Comparison of ENCODE assay signal across 1 cellular context in the genomic region with DNA sequence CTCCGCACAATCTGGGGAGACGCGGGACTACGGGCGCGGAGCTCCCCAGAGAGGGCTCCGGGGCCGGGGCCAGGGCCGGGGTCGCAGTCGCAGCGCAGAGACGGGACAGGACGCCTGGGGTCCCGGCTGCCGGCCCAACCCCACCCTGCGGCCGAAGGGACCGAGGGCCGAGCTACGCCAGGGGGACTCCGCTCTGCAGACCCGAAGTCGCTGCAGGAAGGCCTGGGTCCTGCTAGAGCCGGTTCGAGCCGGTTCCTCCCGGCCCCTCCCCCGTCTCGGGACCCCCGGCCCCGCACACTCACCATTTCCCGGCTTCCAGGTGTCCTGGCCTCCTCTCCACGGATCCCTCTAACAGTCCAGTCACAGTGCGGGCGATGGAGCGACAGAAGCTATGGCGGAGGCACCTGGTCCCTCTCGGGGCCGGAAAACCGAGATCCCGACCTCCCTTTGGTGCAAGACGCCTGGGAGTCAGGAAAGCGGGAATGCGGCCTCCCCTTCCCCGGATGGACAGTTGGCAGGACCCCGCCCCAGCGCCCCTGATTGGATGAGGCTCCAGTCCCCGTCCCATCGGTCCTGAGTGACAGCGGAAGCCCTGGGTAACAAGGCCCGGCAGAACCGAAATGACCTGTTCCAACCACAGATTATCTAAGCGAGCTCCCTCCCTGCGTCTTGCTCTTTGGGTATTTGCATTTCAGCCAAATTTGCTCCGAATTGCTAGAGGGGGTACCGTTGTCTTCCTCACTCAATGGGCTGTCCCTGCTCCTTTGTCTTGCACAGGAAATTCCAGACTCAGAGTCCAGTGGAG.
TF ChIP-seq lines count a peak whose summit lies in the region.

A gene (minus strand): TSS at position 481 of the 805 bp plus-strand sequence. CDS start 176 bp downstream, at position 305.

TF ChIP-seq in HepG2, 621 proteins besides CTCF, POLR2A, EP300 and RAD21 (continued from another document and continues in another):
- TF ChIP-seq, protein P1, sequence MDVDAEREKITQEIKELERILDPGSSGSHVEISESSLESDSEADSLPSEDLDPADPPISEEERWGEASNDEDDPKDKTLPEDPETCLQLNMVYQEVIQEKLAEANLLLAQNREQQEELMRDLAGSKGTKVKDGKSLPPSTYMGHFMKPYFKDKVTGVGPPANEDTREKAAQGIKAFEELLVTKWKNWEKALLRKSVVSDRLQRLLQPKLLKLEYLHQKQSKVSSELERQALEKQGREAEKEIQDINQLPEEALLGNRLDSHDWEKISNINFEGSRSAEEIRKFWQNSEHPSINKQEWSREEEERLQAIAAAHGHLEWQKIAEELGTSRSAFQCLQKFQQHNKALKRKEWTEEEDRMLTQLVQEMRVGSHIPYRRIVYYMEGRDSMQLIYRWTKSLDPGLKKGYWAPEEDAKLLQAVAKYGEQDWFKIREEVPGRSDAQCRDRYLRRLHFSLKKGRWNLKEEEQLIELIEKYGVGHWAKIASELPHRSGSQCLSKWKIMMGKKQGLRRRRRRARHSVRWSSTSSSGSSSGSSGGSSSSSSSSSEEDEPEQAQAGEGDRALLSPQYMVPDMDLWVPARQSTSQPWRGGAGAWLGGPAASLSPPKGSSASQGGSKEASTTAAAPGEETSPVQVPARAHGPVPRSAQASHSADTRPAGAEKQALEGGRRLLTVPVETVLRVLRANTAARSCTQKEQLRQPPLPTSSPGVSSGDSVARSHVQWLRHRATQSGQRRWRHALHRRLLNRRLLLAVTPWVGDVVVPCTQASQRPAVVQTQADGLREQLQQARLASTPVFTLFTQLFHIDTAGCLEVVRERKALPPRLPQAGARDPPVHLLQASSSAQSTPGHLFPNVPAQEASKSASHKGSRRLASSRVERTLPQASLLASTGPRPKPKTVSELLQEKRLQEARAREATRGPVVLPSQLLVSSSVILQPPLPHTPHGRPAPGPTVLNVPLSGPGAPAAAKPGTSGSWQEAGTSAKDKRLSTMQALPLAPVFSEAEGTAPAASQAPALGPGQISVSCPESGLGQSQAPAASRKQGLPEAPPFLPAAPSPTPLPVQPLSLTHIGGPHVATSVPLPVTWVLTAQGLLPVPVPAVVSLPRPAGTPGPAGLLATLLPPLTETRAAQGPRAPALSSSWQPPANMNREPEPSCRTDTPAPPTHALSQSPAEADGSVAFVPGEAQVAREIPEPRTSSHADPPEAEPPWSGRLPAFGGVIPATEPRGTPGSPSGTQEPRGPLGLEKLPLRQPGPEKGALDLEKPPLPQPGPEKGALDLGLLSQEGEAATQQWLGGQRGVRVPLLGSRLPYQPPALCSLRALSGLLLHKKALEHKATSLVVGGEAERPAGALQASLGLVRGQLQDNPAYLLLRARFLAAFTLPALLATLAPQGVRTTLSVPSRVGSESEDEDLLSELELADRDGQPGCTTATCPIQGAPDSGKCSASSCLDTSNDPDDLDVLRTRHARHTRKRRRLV (CRISPR knock-in tag; IDR thresholded peaks at IDR 0.05): no peak
- TF ChIP-seq JARID2 (CRISPR knock-in tag; IDR thresholded peaks at IDR 0.05; ENCODE audit: insufficient replicate concordance) (no peak), ZNF367 (CRISPR knock-in tag; IDR thresholded peaks at IDR 0.05; ENCODE audit: borderline replicate concordance) (no peak), CC2D1A (CRISPR knock-in tag; IDR thresholded peaks at IDR 0.05) (0 out of 2 replicates have a peak, but pooled peaks have one; percentile 39), ZNF589 (CRISPR knock-in tag; conservative IDR thresholded peaks at IDR 0.05) (no peak), ZNF432 (CRISPR knock-in tag; IDR thresholded peaks at IDR 0.05; ENCODE audit: borderline replicate concordance) (no peak), PRPF4 (IDR thresholded peaks at IDR 0.05; ENCODE audit: low read depth, low read length, poor library complexity, severe bottlenecking) (no peak), ZNF430 (CRISPR knock-in tag; IDR thresholded peaks at IDR 0.05) (peak; percentile 71; the same call in 1 of the 2 replicates), ZMYM4 (CRISPR knock-in tag; IDR thresholded peaks at IDR 0.05) (peak; percentile 73; the same call in 1 of the 2 replicates), REL (CRISPR knock-in tag; conservative IDR thresholded peaks at IDR 0.05) (no peak), ZSCAN25 (CRISPR knock-in tag; IDR thresholded peaks at IDR 0.05) (no peak), TGIF2 (CRISPR knock-in tag; IDR thresholded peaks at IDR 0.05) (no peak), CAMTA2 (CRISPR knock-in tag; IDR thresholded peaks at IDR 0.05; ENCODE audit: borderline replicate concordance) (peak; percentile 45; the same call in 1 of the 2 replicates), ZNF883 (CRISPR knock-in tag; IDR thresholded peaks at IDR 0.05; ENCODE audit: not compliant biosample characterization) (no peak), CENPX (CRISPR knock-in tag; IDR thresholded peaks at IDR 0.05) (no peak), MTA1 (CRISPR knock-in tag; IDR thresholded peaks at IDR 0.05; ENCODE audit: borderline replicate concordance) (peak; percentile 68; the same call in 1 of the 2 replicates), ZNF768 (CRISPR knock-in tag; IDR thresholded peaks at IDR 0.05) (peak; percentile 20; the same call in 1 of the 2 replicates), RELA (CRISPR knock-in tag; IDR thresholded peaks at IDR 0.05) (no peak), SRSF9 (IDR thresholded peaks at IDR 0.05; ENCODE audit: borderline replicate concordance, insufficient read depth, low read depth, low read length, poor library complexity, severe bottlenecking) (no peak), NONO (IDR thresholded peaks at IDR 0.05) (no peak), NONO (CRISPR knock-in tag; conservative IDR thresholded peaks at IDR 0.05) (peak; percentile 73), NAIF1 (CRISPR knock-in tag; IDR thresholded peaks at IDR 0.05; ENCODE audit: borderline replicate concordance) (no peak), AHR (CRISPR knock-in tag; IDR thresholded peaks at IDR 0.05) (no peak), ZNF672 (CRISPR knock-in tag; IDR thresholded peaks at IDR 0.05) (no peak), TEAD2 (CRISPR knock-in tag; IDR thresholded peaks at IDR 0.05) (no peak), ZNF326 (CRISPR knock-in tag; IDR thresholded peaks at IDR 0.05; ENCODE audit: borderline replicate concordance) (no peak), NKX3-1 (CRISPR knock-in tag; IDR thresholded peaks at IDR 0.05) (0 out of 2 replicates have a peak, but pooled peaks have one; percentile 14), ZC3H13 (CRISPR knock-in tag; IDR thresholded peaks at IDR 0.05) (no peak; the same call in 1 of the 2 replicates), RARA (CRISPR knock-in tag; IDR thresholded peaks at IDR 0.05) (no peak), JUN (CRISPR knock-in tag; IDR thresholded peaks at IDR 0.05) (no peak; the same call in 1 of the 2 replicates)
- TF ChIP-seq, protein P2, sequence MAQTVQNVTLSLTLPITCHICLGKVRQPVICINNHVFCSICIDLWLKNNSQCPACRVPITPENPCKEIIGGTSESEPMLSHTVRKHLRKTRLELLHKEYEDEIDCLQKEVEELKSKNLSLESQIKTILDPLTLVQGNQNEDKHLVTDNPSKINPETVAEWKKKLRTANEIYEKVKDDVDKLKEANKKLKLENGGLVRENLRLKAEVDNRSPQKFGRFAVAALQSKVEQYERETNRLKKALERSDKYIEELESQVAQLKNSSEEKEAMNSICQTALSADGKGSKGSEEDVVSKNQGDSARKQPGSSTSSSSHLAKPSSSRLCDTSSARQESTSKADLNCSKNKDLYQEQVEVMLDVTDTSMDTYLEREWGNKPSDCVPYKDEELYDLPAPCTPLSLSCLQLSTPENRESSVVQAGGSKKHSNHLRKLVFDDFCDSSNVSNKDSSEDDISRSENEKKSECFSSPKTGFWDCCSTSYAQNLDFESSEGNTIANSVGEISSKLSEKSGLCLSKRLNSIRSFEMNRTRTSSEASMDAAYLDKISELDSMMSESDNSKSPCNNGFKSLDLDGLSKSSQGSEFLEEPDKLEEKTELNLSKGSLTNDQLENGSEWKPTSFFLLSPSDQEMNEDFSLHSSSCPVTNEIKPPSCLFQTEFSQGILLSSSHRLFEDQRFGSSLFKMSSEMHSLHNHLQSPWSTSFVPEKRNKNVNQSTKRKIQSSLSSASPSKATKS (CRISPR knock-in tag; IDR thresholded peaks at IDR 0.05): no peak
- TF ChIP-seq, protein P3, sequence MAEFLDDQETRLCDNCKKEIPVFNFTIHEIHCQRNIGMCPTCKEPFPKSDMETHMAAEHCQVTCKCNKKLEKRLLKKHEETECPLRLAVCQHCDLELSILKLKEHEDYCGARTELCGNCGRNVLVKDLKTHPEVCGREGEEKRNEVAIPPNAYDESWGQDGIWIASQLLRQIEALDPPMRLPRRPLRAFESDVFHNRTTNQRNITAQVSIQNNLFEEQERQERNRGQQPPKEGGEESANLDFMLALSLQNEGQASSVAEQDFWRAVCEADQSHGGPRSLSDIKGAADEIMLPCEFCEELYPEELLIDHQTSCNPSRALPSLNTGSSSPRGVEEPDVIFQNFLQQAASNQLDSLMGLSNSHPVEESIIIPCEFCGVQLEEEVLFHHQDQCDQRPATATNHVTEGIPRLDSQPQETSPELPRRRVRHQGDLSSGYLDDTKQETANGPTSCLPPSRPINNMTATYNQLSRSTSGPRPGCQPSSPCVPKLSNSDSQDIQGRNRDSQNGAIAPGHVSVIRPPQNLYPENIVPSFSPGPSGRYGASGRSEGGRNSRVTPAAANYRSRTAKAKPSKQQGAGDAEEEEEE (CRISPR knock-in tag; IDR thresholded peaks at IDR 0.05; ENCODE audit: borderline replicate concordance): no peak
- TF ChIP-seq, protein P4, sequence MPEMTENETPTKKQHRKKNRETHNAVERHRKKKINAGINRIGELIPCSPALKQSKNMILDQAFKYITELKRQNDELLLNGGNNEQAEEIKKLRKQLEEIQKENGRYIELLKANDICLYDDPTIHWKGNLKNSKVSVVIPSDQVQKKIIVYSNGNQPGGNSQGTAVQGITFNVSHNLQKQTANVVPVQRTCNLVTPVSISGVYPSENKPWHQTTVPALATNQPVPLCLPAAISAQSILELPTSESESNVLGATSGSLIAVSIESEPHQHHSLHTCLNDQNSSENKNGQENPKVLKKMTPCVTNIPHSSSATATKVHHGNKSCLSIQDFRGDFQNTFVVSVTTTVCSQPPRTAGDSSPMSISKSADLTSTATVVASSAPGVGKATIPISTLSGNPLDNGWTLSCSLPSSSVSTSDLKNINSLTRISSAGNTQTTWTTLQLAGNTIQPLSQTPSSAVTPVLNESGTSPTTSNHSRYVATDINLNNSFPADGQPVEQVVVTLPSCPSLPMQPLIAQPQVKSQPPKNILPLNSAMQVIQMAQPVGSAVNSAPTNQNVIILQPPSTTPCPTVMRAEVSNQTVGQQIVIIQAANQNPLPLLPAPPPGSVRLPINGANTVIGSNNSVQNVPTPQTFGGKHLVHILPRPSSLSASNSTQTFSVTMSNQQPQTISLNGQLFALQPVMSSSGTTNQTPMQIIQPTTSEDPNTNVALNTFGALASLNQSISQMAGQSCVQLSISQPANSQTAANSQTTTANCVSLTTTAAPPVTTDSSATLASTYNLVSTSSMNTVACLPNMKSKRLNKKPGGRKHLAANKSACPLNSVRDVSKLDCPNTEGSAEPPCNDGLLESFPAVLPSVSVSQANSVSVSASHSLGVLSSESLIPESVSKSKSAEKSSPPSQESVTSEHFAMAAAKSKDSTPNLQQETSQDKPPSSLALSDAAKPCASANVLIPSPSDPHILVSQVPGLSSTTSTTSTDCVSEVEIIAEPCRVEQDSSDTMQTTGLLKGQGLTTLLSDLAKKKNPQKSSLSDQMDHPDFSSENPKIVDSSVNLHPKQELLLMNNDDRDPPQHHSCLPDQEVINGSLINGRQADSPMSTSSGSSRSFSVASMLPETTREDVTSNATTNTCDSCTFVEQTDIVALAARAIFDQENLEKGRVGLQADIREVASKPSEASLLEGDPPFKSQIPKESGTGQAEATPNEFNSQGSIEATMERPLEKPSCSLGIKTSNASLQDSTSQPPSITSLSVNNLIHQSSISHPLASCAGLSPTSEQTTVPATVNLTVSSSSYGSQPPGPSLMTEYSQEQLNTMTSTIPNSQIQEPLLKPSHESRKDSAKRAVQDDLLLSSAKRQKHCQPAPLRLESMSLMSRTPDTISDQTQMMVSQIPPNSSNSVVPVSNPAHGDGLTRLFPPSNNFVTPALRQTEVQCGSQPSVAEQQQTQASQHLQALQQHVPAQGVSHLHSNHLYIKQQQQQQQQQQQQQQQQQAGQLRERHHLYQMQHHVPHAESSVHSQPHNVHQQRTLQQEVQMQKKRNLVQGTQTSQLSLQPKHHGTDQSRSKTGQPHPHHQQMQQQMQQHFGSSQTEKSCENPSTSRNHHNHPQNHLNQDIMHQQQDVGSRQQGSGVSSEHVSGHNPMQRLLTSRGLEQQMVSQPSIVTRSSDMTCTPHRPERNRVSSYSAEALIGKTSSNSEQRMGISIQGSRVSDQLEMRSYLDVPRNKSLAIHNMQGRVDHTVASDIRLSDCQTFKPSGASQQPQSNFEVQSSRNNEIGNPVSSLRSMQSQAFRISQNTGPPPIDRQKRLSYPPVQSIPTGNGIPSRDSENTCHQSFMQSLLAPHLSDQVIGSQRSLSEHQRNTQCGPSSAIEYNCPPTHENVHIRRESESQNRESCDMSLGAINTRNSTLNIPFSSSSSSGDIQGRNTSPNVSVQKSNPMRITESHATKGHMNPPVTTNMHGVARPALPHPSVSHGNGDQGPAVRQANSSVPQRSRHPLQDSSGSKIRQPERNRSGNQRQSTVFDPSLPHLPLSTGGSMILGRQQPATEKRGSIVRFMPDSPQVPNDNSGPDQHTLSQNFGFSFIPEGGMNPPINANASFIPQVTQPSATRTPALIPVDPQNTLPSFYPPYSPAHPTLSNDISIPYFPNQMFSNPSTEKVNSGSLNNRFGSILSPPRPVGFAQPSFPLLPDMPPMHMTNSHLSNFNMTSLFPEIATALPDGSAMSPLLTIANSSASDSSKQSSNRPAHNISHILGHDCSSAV (CRISPR knock-in tag; IDR thresholded peaks at IDR 0.05; ENCODE audit: borderline replicate concordance): no peak
- TF ChIP-seq, protein P5, sequence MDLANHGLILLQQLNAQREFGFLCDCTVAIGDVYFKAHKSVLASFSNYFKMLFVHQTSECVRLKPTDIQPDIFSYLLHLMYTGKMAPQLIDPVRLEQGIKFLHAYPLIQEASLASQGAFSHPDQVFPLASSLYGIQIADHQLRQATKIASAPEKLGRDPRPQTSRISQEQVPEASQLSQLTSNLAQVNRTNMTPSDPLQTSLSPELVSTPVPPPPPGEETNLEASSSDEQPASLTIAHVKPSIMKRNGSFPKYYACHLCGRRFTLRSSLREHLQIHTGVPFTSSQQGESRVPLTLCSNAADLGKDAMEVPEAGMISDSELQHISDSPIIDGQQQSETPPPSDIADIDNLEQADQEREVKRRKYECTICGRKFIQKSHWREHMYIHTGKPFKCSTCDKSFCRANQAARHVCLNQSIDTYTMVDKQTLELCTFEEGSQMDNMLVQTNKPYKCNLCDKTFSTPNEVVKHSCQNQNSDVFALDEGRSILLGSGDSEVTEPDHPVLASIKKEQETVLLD (CRISPR knock-in tag; IDR thresholded peaks at IDR 0.05; ENCODE audit: low read depth): no peak
- TF ChIP-seq, protein P6, sequence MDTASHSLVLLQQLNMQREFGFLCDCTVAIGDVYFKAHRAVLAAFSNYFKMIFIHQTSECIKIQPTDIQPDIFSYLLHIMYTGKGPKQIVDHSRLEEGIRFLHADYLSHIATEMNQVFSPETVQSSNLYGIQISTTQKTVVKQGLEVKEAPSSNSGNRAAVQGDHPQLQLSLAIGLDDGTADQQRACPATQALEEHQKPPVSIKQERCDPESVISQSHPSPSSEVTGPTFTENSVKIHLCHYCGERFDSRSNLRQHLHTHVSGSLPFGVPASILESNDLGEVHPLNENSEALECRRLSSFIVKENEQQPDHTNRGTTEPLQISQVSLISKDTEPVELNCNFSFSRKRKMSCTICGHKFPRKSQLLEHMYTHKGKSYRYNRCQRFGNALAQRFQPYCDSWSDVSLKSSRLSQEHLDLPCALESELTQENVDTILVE (CRISPR knock-in tag; IDR thresholded peaks at IDR 0.05): peak; percentile 50; the same call in 1 of the 2 replicates
- TF ChIP-seq, protein P7, sequence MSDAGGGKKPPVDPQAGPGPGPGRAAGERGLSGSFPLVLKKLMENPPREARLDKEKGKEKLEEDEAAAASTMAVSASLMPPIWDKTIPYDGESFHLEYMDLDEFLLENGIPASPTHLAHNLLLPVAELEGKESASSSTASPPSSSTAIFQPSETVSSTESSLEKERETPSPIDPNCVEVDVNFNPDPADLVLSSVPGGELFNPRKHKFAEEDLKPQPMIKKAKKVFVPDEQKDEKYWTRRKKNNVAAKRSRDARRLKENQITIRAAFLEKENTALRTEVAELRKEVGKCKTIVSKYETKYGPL (CRISPR knock-in tag; IDR thresholded peaks at IDR 0.05): no peak
